In the genomic region with DNA sequence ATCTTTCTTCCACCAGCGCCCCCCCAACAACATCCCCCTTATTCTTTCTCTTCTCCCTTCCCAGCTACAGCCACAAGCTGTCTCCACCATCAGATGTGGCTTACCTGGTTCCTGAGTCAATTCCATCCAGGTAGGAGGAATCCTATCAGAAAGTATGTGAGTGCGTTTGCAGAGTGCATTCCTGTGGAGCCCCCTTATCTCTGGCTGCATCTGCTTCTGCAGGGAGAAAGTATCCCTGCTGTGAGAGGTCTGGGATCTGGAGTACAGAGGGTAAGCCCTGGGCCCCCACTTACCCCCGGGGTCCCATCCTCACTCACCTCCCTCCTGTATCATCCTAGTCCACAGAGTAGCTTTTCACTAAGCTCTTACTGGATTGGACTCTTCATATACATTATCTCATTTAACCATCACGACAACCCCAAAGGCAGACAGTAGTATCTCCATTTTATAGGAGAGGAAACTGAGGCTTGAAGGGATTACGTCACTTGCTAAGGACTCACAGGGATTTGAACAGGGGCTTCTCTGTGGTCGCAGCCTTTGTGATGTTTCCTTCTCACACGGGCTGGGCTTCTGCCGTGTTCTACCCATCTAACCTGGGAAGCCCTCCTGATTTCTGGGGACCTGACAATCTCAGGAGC, we compare ENCODE assay signal across 15 cellular contexts. TPM values are rescaled to one million over a fixed set of nuclear protein-coding genes. Genes with fewer than 3 reads are reported as not detected.
DNase-seq lines count a peak whose midpoint lies in the region; ATAC-seq and TF ChIP-seq lines count a peak whose summit lies in the region.
"Had no signal": no experiment of that assay in that cellular context is flagged by ENCODE, and none has a peak within 500 bp of the region (broad histone marks: within the 10 kb centered on the region; RNA-seq: fewer than 3 reads in every experiment).

No MANE protein-coding gene starts in this region.

- no peaks in the 10 kb centered on the region for H3K27me3 ChIP-seq in mammary epithelial cell (ENCODE audit: insufficient read depth, low read length)
- H3K27me3 ChIP-seq in breast epithelium, result no peaks in the 10 kb centered on the region
- H3K27me3 ChIP-seq: BLaER1 had no signal

- TF ChIP-seq CTCF in mammary epithelial cell (conservative IDR thresholded peaks at IDR 0.05 in 1 of 2, IDR thresholded peaks at IDR 0.05 in 1 of 2; ENCODE audit: extremely low read depth in 1 of 2, insufficient read depth in 1 of 2, low read depth in 1 of 2, low read length in 2 of 2) (no peak), breast epithelium (IDR thresholded peaks at IDR 0.05) (no peak)

- no peak for TF ChIP-seq POLR2A in breast epithelium (IDR thresholded peaks at IDR 0.05)

- dilution Hi-C loops in mammary epithelial cell (cut with HindIII; ENCODE audit: low sequenced_read_pairs), result loop anchor here (5.0 kb wide), 2 partner anchors 33 to 77 kb away; no protein-coding TSS in a partner anchor

- no peaks in the 10 kb centered on the region for H4K20me1 ChIP-seq in mammary epithelial cell (ENCODE audit: insufficient read depth, low read length)
- H4K20me1 ChIP-seq: BLaER1 had no signal

- no peak overlapping the region for H2AFZ ChIP-seq in mammary epithelial cell (ENCODE audit: low read depth, low read length)

- intact Hi-C loops in mammary epithelial cell (cut with micrococcal nuclease) (no loop called here), breast epithelium (cut with DNase I; ENCODE audit: low total_unique reads) (no loop called here)

- ATAC-seq in GM21723 (IDR thresholded peaks at IDR 0.05; ENCODE audit: unreplicated experiment), result no peak

- in situ Hi-C loops in mammary epithelial cell (cut with MboI; ENCODE audit: low sequenced_read_pairs in 2 of 2), result loop anchor here in 1 of 2 donors (5.0 kb wide), 1 partner anchor 33 kb away; no protein-coding TSS in a partner anchor

- no peaks in the 10 kb centered on the region for H3K36me3 ChIP-seq in mammary epithelial cell (ENCODE audit: insufficient read depth, low read length)
- H3K36me3 ChIP-seq in breast epithelium, result no peaks in the 10 kb centered on the region
- H3K36me3 ChIP-seq: BLaER1 had no signal

- H3K27ac ChIP-seq in mammary epithelial cell (ENCODE audit: insufficient read depth, low read depth, low read length) (peak overlapping the region; percentile 43), breast epithelium (no peak overlapping the region)
- H3K27ac ChIP-seq: BLaER1, HL-60 had no signal

- CTCF ChIA-PET in mammary epithelial cell (lab: Charles Lee; ENCODE audit: low non-redundant PET), result no interaction called here

- no TSS peak for BruUV-seq in mammary epithelial cell (replicated peaks; lab: Mats Ljungman, UMichigan)

- DNase-seq in mammary epithelial cell (no peak), breast epithelium (ENCODE audit: low spot score in 2 of 2) (no peak), islet precursor cell (peak; percentile 86), mesenteric fat pad (ENCODE audit: low spot score) (peak; percentile 43), ureter (ENCODE audit: low spot score) (peak; percentile 19), SIG-M5 treated with dmso at 0.1 percent for 504 hours (lab: John Stamatoyannopoulos, UW; ENCODE audit: unreplicated experiment) (no peak), T1000 (lab: John Stamatoyannopoulos, UW) (no peak)
- DNase-seq: 8988T; AML-193; CD8-positive, alpha-beta memory T cell; DMS53; HCEC 1CT had no signal

- no peak overlapping the region for H3K9ac ChIP-seq in mammary epithelial cell (ENCODE audit: insufficient read depth, low read length)
- H3K9ac ChIP-seq: BLaER1 had no signal

- H3K4me2 ChIP-seq in mammary epithelial cell (ENCODE audit: insufficient read depth, low read depth, low read length), result no peak overlapping the region
- H3K4me2 ChIP-seq: BLaER1 had no signal

- no peaks in the 10 kb centered on the region for H3K79me2 ChIP-seq in mammary epithelial cell (ENCODE audit: insufficient read depth, low read length)

- H3K9me3 ChIP-seq in mammary epithelial cell (replicated peaks; ENCODE audit: insufficient read depth, low read length) (no peaks in the 10 kb centered on the region), breast epithelium (no peaks in the 10 kb centered on the region)
- H3K9me3 ChIP-seq: BLaER1 had no signal

- 97% methylated on average over 7 of the region's 8 CpGs for WGBS in mammary epithelial cell (ENCODE audit: low coverage, missing lambda C conversion rate)

- H3K4me3 ChIP-seq in mammary epithelial cell (replicated peaks in 1 of 3; ENCODE audit: insufficient read depth in 1 of 3, low read depth in 2 of 3, low read length in 3 of 3) (no peak overlapping the region), breast epithelium (no peak overlapping the region)
- H3K4me3 ChIP-seq: BLaER1 had no signal

- H3K4me1 ChIP-seq in mammary epithelial cell (ENCODE audit: insufficient read depth, low read length) (peaks cover 33% of the 10 kb centered on the region), breast epithelium (no peaks in the 10 kb centered on the region)
- H3K4me1 ChIP-seq: BLaER1 had no signal

RNA-seq across cellular contexts. Expression of a gene that starts 22.2 kb away (rescaled TPM):
- total RNA-seq in mammary epithelial cell (10 to 100 TPM; 19.0 to 27.8 TPM), breast epithelium (10 to 100 TPM; 16.5 to 40.4 (median 38.3) TPM), mesenteric fat pad (18.9 TPM), ureter (30.4 TPM)
- polyA plus RNA-seq in mammary epithelial cell, result 14.3 TPM
- 4.4 TPM for polyA minus RNA-seq in mammary epithelial cell

Comparison
In these comparisons a context has a peak if more than half of its experiments do, and no peak if none do; other contexts are left out.
1. DNase-seq: peak in islet precursor cell (single experiment), mesenteric fat pad (single experiment) and ureter (single experiment); none in mammary epithelial cell (single experiment), breast epithelium (0 of 2), SIG-M5 treated with dmso at 0.1 percent for 504 hours (single experiment) and T1000 (single experiment).